8 cellular contexts compared by ENCODE assay signal in the genomic region with DNA sequence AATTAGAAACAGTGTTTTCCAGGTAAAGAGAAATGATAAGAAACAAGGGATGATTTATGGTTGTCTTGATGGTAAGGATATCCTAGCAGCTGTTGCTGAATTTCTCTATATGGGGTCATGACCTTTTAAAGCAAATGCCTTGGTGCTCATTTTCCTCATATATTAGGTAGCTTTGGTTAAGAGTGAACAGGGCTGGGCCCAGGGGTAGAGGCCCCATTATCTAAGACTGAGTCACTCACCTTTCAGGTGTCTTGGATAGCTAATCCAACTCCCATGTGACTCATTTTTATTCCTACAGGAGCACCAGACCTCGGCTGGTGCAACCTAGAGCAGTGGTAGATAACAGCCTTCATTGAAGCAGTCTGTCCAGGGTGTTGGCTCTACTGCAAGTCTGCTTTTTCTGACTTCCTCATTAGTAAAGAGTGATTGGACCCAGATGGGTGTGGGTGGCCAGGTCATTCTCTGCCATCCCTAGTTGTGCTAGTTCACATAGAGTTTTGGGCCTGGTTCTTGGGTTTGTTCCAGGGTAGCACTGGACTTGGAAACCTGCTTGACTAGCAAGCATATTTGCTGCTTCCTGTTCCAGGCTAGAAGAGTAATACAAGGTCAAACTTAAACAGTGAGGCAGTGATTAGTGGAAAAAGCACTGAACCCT. TPM values are rescaled to one million over a fixed set of nuclear protein-coding genes. Genes with fewer than 3 reads are reported as not detected.
DNase-seq lines count a peak whose midpoint lies in the region; ATAC-seq and TF ChIP-seq lines count a peak whose summit lies in the region.

No MANE protein-coding gene starts in this region.

- no peaks in the 10 kb centered on the region for H3K9me2 ChIP-seq in MM.1S (replicated peaks; ENCODE audit: insufficient read depth, low read length)

- no peaks in the 10 kb centered on the region for H3F3A ChIP-seq in MM.1S (ENCODE audit: insufficient read depth, low read length)

- peaks cover 7 to 21% of the 10 kb centered on the region in 2 donors for H3K4me1 ChIP-seq in breast epithelium
- peaks cover 12% of the 10 kb centered on the region in 2 donors for H3K4me1 ChIP-seq in lung (ENCODE audit: control insufficient read depth in 2 of 2, insufficient read depth in 2 of 2, low read length in 2 of 2)
- H3K4me1 ChIP-seq in vagina: peaks cover 51% of the 10 kb centered on the region
- peaks cover 13% of the 10 kb centered on the region for H3K4me1 ChIP-seq in MM.1S (ENCODE audit: low read length)

- no peak overlapping the region for H3K9ac ChIP-seq in MM.1S (ENCODE audit: low read length)

- no peaks in the 10 kb centered on the region for H4K20me1 ChIP-seq in MM.1S (ENCODE audit: insufficient read depth, low read length)

- H3K27me3 ChIP-seq in breast epithelium (no peaks in the 10 kb centered on the region), lung (ENCODE audit: control insufficient read depth, insufficient read depth) (no peaks in the 10 kb centered on the region), vagina (no peaks in the 10 kb centered on the region), MM.1S (replicated peaks; ENCODE audit: insufficient read depth, low read length) (no peaks in the 10 kb centered on the region)

- H3K27ac ChIP-seq in breast epithelium (peak overlapping the region; percentile 78 to 83), lung (ENCODE audit: low read depth in 1 of 2, low read length in 1 of 2) (peak overlapping the region; percentile 62 to 81), vagina (peak overlapping the region; percentile 59), MM.1S (ENCODE audit: low read length) (no peak overlapping the region)

- H3K4me3 ChIP-seq in NB4 (ENCODE audit: low read depth, low read length) (no peak overlapping the region), breast epithelium (no peak overlapping the region), lung (no peak overlapping the region), vagina (no peak overlapping the region), MM.1S (ENCODE audit: low read length) (no peak overlapping the region)

- WGBS in lung, 2 donors: 12 to 47% methylated on average over 1 of the region's 1 CpG

- H3K9me3 ChIP-seq in breast epithelium (no peaks in the 10 kb centered on the region), lung (ENCODE audit: control insufficient read depth in 2 of 2, insufficient read depth in 1 of 2, low read length in 1 of 2) (no peaks in the 10 kb centered on the region), vagina (no peaks in the 10 kb centered on the region), MM.1S (replicated peaks; ENCODE audit: insufficient read depth, low read length) (no peaks in the 10 kb centered on the region)

- TF ChIP-seq CTCF in NB4 (IDR thresholded peaks at IDR 0.05; ENCODE audit: low read depth, low read length) (no peak), breast epithelium (IDR thresholded peaks at IDR 0.05) (no peak), lung (IDR thresholded peaks at IDR 0.05; ENCODE audit: control extremely low read depth, extremely low read depth) (no peak), vagina (IDR thresholded peaks at IDR 0.05) (no peak), MM.1S (IDR thresholded peaks at IDR 0.05; ENCODE audit: low read length) (no peak)

- peak; percentile 12 for DNase-seq in COLO668 (lab: John Stamatoyannopoulos, UW; ENCODE audit: unreplicated experiment)
- DNase-seq in NB4 (ENCODE audit: low read depth): peak; percentile 19
- peak in 1 of 2 donors; percentile 84 for DNase-seq in breast epithelium (ENCODE audit: low spot score in 2 of 2)
- peak; percentile 73 for DNase-seq in lung (ENCODE audit: low spot score)
- DNase-seq in vagina (ENCODE audit: extremely low spot score in 2 of 2): no peak
- DNase-seq in retina: no peak
- no peak for DNase-seq in MM.1S
- no peak for DNase-seq in NCI-H526 treated with DMSO at 0.1 percent for 48 hours (lab: John Stamatoyannopoulos, UW)

- ATAC-seq in lung (ENCODE audit: insufficient read depth, low FRiP score): peak; percentile 78

- H3K4me2 ChIP-seq in MM.1S (ENCODE audit: low read depth, low read length): no peak overlapping the region

- H2AFZ ChIP-seq in MM.1S (ENCODE audit: low read length): no peak overlapping the region

- H3K36me3 ChIP-seq in breast epithelium (peaks cover 9% of the 10 kb centered on the region), lung (ENCODE audit: control insufficient read depth in 2 of 2, insufficient read depth in 2 of 2, low read length in 2 of 2) (peaks cover 21 to 38% of the 10 kb centered on the region in 2 donors), vagina (peaks cover 0 to 65% of the 10 kb centered on the region in 2 donors), MM.1S (replicated peaks; ENCODE audit: insufficient read depth, low read length) (no peaks in the 10 kb centered on the region)

- TF ChIP-seq POLR2A in NB4 (IDR thresholded peaks at IDR 0.05; ENCODE audit: extremely low read depth, insufficient read length): no peak
- no peak for TF ChIP-seq POLR2A in breast epithelium (IDR thresholded peaks at IDR 0.05)
- no peak for TF ChIP-seq POLR2A in vagina (IDR thresholded peaks at IDR 0.05)

- no peaks in the 10 kb centered on the region for H3K79me2 ChIP-seq in MM.1S (ENCODE audit: low read length)

- intact Hi-C loops in breast epithelium (cut with DNase I; ENCODE audit: low total_unique reads) (no loop called here), vagina (cut with DNase I) (loop anchor here (10.0 kb wide), 1 partner anchor 54 kb away; the partner anchor contains the start of gene SELENOH)

RNA-seq across cellular contexts. Expression of gene CTNND1, which starts 37.4 kb away (rescaled TPM):
- total RNA-seq in breast epithelium (100 to 1,000 TPM in 2 of 3 donors, 10 to 100 TPM in 1; 82.1 to 259 (median 175) TPM), lung (100 to 1,000 TPM; 197 to 423 TPM), vagina (179 TPM)
- polyA plus RNA-seq in lung: 10 to 100 TPM; 36.5 to 59.9 TPM

RNA-seq across cellular contexts. Expression of gene BTBD18, which starts 47.4 kb away (rescaled TPM):
- total RNA-seq in breast epithelium (not detected), lung (not detected), vagina (not detected)
- polyA plus RNA-seq in lung: not detected

RNA-seq across cellular contexts. Expression of gene SELENOH, which starts 57.7 kb away (rescaled TPM):
- 100 to 1,000 TPM in 2 of 3 donors, 10 to 100 TPM in 1; 84.3 to 153 (median 153) TPM for total RNA-seq in breast epithelium
- 100 to 1,000 TPM in 1 of 2 donors, 10 to 100 TPM in 1; 77.3 to 123 TPM for total RNA-seq in lung
- polyA plus RNA-seq in lung: 100 to 1,000 TPM; 155 TPM
- total RNA-seq in vagina: 120 TPM

Comparison
In these comparisons a context has a peak if more than half of its experiments do, and no peak if none do; other contexts are left out.
1. DNase-seq: peak in COLO668 (single experiment), NB4 (single experiment) and lung (single experiment); none in vagina (0 of 2), retina (single experiment), MM.1S (single experiment) and NCI-H526 treated with DMSO at 0.1 percent for 48 hours (single experiment).